Comparison of ENCODE assay signal across 13 cellular contexts in genomic region chr16:15677447-15677846, GRCh38.
"Had no signal": no experiment of that assay in that cellular context is flagged by ENCODE, and none has a peak within 500 bp of the region (broad histone marks: within the 10 kb centered on the region; RNA-seq: fewer than 3 reads in every experiment).

No MANE protein-coding gene starts in this region.

- DNase-seq: activated B cell treated with CpG ODN at 0.5 μM for 24 hours; activated CD4-positive, alpha-beta T cell treated with anti-CD3 and anti-CD28 coated beads, Interleukin-2, amount 10 ng/mL, durations not matched to agents 24 days and 14 days; activated naive CD4-positive, alpha-beta T cell treated with Interleukin-2 at 50 U/mL for 16 hours; activated T-cell treated with anti-CD3 and anti-CD28 coated beads for 4 hours; effector CD4-positive, alpha-beta T cell; head of caudate nucleus; kidney glomerular epithelial cell; midbrain; pancreas; stimulated activated CD4-positive, alpha-beta T cell treated with anti-CD3 and anti-CD28 coated beads, Interleukin-1b, Interleukin-23, amount 100 ng/mL, for 48 hours; stomach had no signal

- H3K27me3 Mint-ChIP-seq: activated B cell treated with CpG ODN at 0.5 μM for 24 hours; activated CD4-positive, alpha-beta T cell treated with anti-CD3 and anti-CD28 coated beads, Interleukin-2, amount 10 ng/mL, durations not matched to agents 24 days and 14 days had no signal

- H3K4me3 ChIP-seq: lung, neural progenitor cell, pancreas, stomach had no signal

- ATAC-seq: pancreas had no signal

- H3K4me1 ChIP-seq: neural progenitor cell, pancreas had no signal

- H3K27ac Mint-ChIP-seq: activated B cell treated with CpG ODN at 0.5 μM for 24 hours had no signal

- H3K27me3 ChIP-seq: neural progenitor cell, pancreas, stomach had no signal

- H3K36me3 ChIP-seq: neural progenitor cell had no signal

- H3K27ac ChIP-seq: neural progenitor cell, pancreas, stomach had no signal

- H3K9me3 Mint-ChIP-seq: activated B cell treated with CpG ODN at 0.5 μM for 24 hours; activated CD4-positive, alpha-beta T cell treated with anti-CD3 and anti-CD28 coated beads, Interleukin-2, amount 10 ng/mL, durations not matched to agents 24 days and 14 days; neural progenitor cell had no signal

- H3K4me3 Mint-ChIP-seq: activated B cell treated with CpG ODN at 0.5 μM for 24 hours; activated CD4-positive, alpha-beta T cell treated with anti-CD3 and anti-CD28 coated beads, Interleukin-2, amount 10 ng/mL, durations not matched to agents 24 days and 14 days; neural progenitor cell had no signal

- H3K9me3 ChIP-seq: pancreas, stomach had no signal
